Comparison of ENCODE assay signal across 1 cellular context in the genomic region with DNA sequence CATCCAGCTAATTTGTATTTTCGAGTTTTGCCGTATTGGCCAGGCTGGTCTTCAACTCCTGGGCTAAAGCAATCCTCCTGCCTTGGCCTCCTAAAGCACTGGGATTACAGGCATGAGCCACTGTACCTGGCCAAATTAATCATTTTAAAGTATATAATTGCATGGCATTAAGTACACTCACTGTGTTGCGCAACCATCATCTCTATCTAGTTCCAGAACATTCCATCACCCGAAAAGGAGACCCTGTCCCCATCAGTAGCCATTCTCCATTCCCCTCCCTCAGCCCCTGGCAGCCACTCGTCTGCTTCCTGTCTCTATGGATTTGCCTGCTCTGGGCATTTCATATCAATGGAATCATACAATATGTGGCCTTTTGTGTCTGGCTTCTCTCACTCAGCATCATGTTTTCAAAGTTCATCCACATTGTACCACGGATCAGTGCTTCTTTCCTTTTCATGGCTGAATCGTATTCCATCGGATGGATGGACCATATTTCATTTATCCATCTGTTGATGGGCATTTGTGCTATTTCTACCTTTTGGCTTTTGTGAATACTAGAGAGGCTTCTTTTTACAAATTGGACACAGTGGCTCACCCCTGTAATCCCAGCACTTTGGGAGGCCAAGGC.
TF ChIP-seq lines count a peak whose summit lies in the region.

No MANE protein-coding gene starts in this region.

TF ChIP-seq in H1, 55 proteins besides CTCF, POLR2A, EP300 and RAD21:
- TF ChIP-seq FOSL1 (IDR thresholded peaks at IDR 0.05; ENCODE audit: insufficient read depth, low read depth, low read length) (no peak), CEBPB (IDR thresholded peaks at IDR 0.05; ENCODE audit: low read depth, low read length) (peak; percentile 79; the same call in 1 of the 2 replicates)
